9 cellular contexts compared by ENCODE assay signal in the genomic region with DNA sequence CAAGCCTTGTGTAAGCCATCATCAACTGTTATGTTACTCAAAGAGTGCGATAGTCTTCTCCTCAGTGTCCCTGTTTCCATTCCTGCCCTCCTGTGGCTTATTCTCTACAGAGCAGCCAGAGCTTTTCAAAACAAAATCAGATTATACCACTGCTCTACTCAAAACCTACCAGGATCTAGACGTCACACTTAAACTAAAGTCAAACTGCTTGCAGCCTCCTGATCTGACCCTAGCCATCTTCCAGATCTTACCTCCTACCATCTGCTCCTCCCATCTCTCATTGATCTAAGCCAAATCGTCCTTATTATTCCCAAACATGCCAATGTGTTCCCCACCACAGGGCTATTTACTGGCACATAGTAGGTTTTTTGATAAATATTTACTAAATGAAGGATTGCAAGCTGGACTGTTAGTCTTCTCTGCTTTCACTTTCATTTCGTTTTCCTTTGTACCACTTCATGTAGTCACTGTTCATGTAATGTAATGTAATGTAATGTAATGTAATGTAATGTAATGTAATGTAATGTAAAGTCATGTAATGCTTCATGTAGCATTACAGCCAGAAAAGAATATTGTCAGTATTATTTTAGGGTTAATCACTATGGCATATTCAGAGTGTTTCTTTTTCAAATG.
DNase-seq lines count a peak whose midpoint lies in the region; ATAC-seq, FAIRE-seq and TF ChIP-seq lines count a peak whose summit lies in the region.
"Had no signal": no experiment of that assay in that cellular context is flagged by ENCODE, and none has a peak within 500 bp of the region (broad histone marks: within the 10 kb centered on the region; RNA-seq: fewer than 3 reads in every experiment).

No MANE protein-coding gene starts in this region.

- H3K27ac Mint-ChIP-seq in CD8-positive, alpha-beta memory T cell = peak overlapping the region in 3 of 8 donors; percentile 7 to 76 (median 16)

- no peaks in the 10 kb centered on the region for H3K9me2 ChIP-seq in Loucy (replicated peaks; ENCODE audit: low read depth, low read length)

- H3K4me3 Mint-ChIP-seq in CD8-positive, alpha-beta memory T cell = peak overlapping the region; percentile 38 to 82 (median 61)

- CTCF ChIA-PET in CD8-positive, alpha-beta memory T cell (lab: Charles Lee) = no interaction called here

- no peaks in the 10 kb centered on the region for H3K36me3 ChIP-seq in CD8-positive, alpha-beta memory T cell (ENCODE audit: insufficient read depth, low read length)
- no peaks in the 10 kb centered on the region for H3K36me3 ChIP-seq in Loucy (ENCODE audit: insufficient read depth, low read length)
- no peaks in the 10 kb centered on the region for H3K36me3 ChIP-seq in fibroblast of lung (ENCODE audit: control insufficient read depth, insufficient read depth, low read length)
- no peaks in the 10 kb centered on the region for H3K36me3 ChIP-seq in testis (ENCODE audit: low read depth, missing control alignments)

- H3K9me3 Mint-ChIP-seq in CD8-positive, alpha-beta memory T cell = no peaks in the 10 kb centered on the region

- peak overlapping the region; percentile 85 for H2AFZ ChIP-seq in Loucy (ENCODE audit: low read length)
- peak overlapping the region; percentile 68 for H2AFZ ChIP-seq in fibroblast of lung (ENCODE audit: low read length)

- POLR2A ChIA-PET in CD8-positive, alpha-beta memory T cell (lab: Charles Lee) = no interaction called here

- H3K4me3 ChIP-seq in CD8-positive, alpha-beta memory T cell (ENCODE audit: low read length) = no peak overlapping the region
- H3K4me3 ChIP-seq in Loucy (ENCODE audit: low read length, poor library complexity, severe bottlenecking) (peak overlapping the region; percentile 72), fibroblast of lung (replicated peaks in 1 of 4; ENCODE audit: control extremely low read depth in 1 of 4, insufficient read depth in 1 of 4, low read depth in 3 of 4, low read length in 4 of 4) (peak overlapping the region in 2 of 4 experiments; percentile 1 to 37), testis (no peak overlapping the region)

- no peaks in the 10 kb centered on the region for H3K9me3 ChIP-seq in CD8-positive, alpha-beta memory T cell (ENCODE audit: low read length)
- H3K9me3 ChIP-seq in Loucy (ENCODE audit: insufficient read depth, low read depth, low read length) (no peaks in the 10 kb centered on the region), fibroblast of lung (ENCODE audit: control insufficient read depth, insufficient read depth, low read depth, low read length) (no peaks in the 10 kb centered on the region), testis (no peaks in the 10 kb centered on the region)

- no peaks in the 10 kb centered on the region for H3F3A ChIP-seq in Loucy (ENCODE audit: low read depth)

- DNase-seq in CD8-positive, alpha-beta memory T cell = no peak
- DNase-seq in fibroblast of lung (ENCODE audit: low read depth in 2 of 2) (peak in 1 of 2 donors; percentile 41), testis (no peak), frontal cortex (ENCODE audit: low spot score in 2 of 2) (no peak), GM19240 (ENCODE audit: insufficient read length, low spot score) (no peak)
- DNase-seq: activated CD4-positive, CD25-positive, alpha-beta regulatory T cell treated with anti-CD3 and anti-CD28 coated beads, Interleukin-2, amount 50 U/mL, for 72 hours had no signal

- peak overlapping the region; percentile 66 for H3K4me2 ChIP-seq in Loucy (ENCODE audit: low read depth, low read length, poor library complexity, severe bottlenecking)
- H3K4me2 ChIP-seq in fibroblast of lung (ENCODE audit: extremely low read depth, insufficient read depth, low read length) = peak overlapping the region; percentile 40

- H3K27me3 ChIP-seq in CD8-positive, alpha-beta memory T cell (ENCODE audit: insufficient read depth, low read length, poor library complexity, severe bottlenecking) = no peaks in the 10 kb centered on the region
- H3K27me3 ChIP-seq in Loucy (ENCODE audit: insufficient read depth, low read length, poor library complexity, severe bottlenecking) = no peaks in the 10 kb centered on the region
- H3K27me3 ChIP-seq in fibroblast of lung (ENCODE audit: control insufficient read depth, insufficient read depth, low read length) = no peaks in the 10 kb centered on the region
- no peaks in the 10 kb centered on the region for H3K27me3 ChIP-seq in testis

- no peaks in the 10 kb centered on the region for H3K79me2 ChIP-seq in Loucy (ENCODE audit: insufficient read depth, low read length)
- H3K79me2 ChIP-seq in fibroblast of lung (ENCODE audit: control insufficient read depth, insufficient read depth, low read length) = no peaks in the 10 kb centered on the region

- peaks cover 0 to 2% of the 10 kb centered on the region in 2 donors for H3K27me3 Mint-ChIP-seq in CD8-positive, alpha-beta memory T cell

- intact Hi-C loops in testis (cut with DNase I; ENCODE audit: low total_unique reads) = no loop called here

- no peaks in the 10 kb centered on the region for H3K36me3 Mint-ChIP-seq in CD8-positive, alpha-beta memory T cell

- H4K20me1 ChIP-seq in Loucy (ENCODE audit: insufficient read depth, low read length, poor library complexity, severe bottlenecking) = no peaks in the 10 kb centered on the region
- no peaks in the 10 kb centered on the region for H4K20me1 ChIP-seq in fibroblast of lung (ENCODE audit: control insufficient read depth, extremely low read depth, insufficient read depth, low read length)

- no peak for TF ChIP-seq POLR2A in testis (IDR thresholded peaks at IDR 0.05)

- H3K4me1 ChIP-seq in CD8-positive, alpha-beta memory T cell (ENCODE audit: insufficient read depth, low read length) = no peaks in the 10 kb centered on the region
- H3K4me1 ChIP-seq in Loucy (ENCODE audit: insufficient read depth, low read length, poor library complexity, severe bottlenecking) (no peaks in the 10 kb centered on the region), fibroblast of lung (ENCODE audit: control insufficient read depth, extremely low read depth, insufficient read depth, low read length) (no peaks in the 10 kb centered on the region), testis (no peaks in the 10 kb centered on the region)

- no peak overlapping the region for H3K27ac ChIP-seq in CD8-positive, alpha-beta memory T cell (ENCODE audit: low read depth, low read length)
- H3K27ac ChIP-seq in fibroblast of lung (ENCODE audit: insufficient read depth, low read length) (no peak overlapping the region), testis (no peak overlapping the region)

- ATAC-seq in GM19324 (IDR thresholded peaks at IDR 0.05; ENCODE audit: low FRiP score, unreplicated experiment) = peak; percentile 42
- ATAC-seq in GM21360 (IDR thresholded peaks at IDR 0.05; ENCODE audit: unreplicated experiment) = no peak

- H3K4me1 Mint-ChIP-seq in CD8-positive, alpha-beta memory T cell = peaks cover 7 to 20% (median 16%) of the 10 kb centered on the region in 3 donors

- no peak for TF ChIP-seq CTCF in Loucy (conservative IDR thresholded peaks at IDR 0.05; ENCODE audit: low read length)
- no peak for TF ChIP-seq CTCF in fibroblast of lung (conservative IDR thresholded peaks at IDR 0.05 in 1 of 2, IDR thresholded peaks at IDR 0.05 in 1 of 2; ENCODE audit: low read depth in 1 of 2, low read length in 2 of 2)
- TF ChIP-seq CTCF in testis (IDR thresholded peaks at IDR 0.05) = no peak

- 77 to 82% methylated on average over 4 of the region's 4 CpGs for WGBS in testis, 2 donors

- H3K9ac ChIP-seq in Loucy (ENCODE audit: low read depth, low read length, poor library complexity, severe bottlenecking) (peak overlapping the region; percentile 53), fibroblast of lung (ENCODE audit: insufficient read depth, low read length) (no peak overlapping the region)

- FAIRE-seq in frontal cortex (lab: Jason Lieb, UNC) = no peak
